ENCODE assay signal across 1 cellular context in the genomic region with DNA sequence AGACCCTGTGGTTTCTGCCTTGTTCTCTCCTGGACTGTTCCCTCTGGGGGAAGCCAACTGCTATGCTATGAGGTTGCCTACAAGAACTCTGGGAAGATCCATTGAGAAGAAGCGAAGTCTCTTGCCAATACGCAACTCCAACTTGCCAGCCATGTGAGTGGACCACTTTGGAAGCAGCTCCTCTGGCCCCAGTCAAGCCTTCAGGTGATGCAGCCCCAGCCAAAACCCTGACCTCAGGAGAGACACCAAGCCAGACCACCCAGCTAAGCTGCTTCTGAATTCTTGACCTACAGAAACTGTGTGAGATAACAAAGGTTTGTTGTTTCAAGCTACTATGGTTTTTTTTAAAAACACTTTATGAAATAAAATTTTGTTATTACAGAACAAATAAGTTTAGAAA.
TF ChIP-seq lines count a peak whose summit lies in the region.

No MANE protein-coding gene starts in this region.

TF ChIP-seq in K562, 482 proteins besides CTCF, POLR2A, EP300 and RAD21:
- TF ChIP-seq, protein P1, sequence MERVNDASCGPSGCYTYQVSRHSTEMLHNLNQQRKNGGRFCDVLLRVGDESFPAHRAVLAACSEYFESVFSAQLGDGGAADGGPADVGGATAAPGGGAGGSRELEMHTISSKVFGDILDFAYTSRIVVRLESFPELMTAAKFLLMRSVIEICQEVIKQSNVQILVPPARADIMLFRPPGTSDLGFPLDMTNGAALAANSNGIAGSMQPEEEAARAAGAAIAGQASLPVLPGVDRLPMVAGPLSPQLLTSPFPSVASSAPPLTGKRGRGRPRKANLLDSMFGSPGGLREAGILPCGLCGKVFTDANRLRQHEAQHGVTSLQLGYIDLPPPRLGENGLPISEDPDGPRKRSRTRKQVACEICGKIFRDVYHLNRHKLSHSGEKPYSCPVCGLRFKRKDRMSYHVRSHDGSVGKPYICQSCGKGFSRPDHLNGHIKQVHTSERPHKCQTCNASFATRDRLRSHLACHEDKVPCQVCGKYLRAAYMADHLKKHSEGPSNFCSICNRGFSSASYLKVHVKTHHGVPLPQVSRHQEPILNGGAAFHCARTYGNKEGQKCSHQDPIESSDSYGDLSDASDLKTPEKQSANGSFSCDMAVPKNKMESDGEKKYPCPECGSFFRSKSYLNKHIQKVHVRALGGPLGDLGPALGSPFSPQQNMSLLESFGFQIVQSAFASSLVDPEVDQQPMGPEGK (CRISPR knock-in tag; IDR thresholded peaks at IDR 0.05; ENCODE audit: borderline replicate concordance), result no peak
- TF ChIP-seq ELK3 (CRISPR knock-in tag; IDR thresholded peaks at IDR 0.05), result no peak
- TF ChIP-seq ZNF507 (tag; conservative IDR thresholded peaks at IDR 0.05), result no peak
- no peak for TF ChIP-seq CHCHD3 (CRISPR knock-in tag; IDR thresholded peaks at IDR 0.05)
- TF ChIP-seq TRIM28 (IDR thresholded peaks at IDR 0.05), result no peak
- no peak for TF ChIP-seq HES1 (IDR thresholded peaks at IDR 0.05; ENCODE audit: low read depth)
- TF ChIP-seq HDAC8 (tag; IDR thresholded peaks at IDR 0.05), result no peak
- no peak for TF ChIP-seq ATF3 (IDR thresholded peaks at IDR 0.05)
- no peak for TF ChIP-seq ATF3 (CRISPR knock-in tag; conservative IDR thresholded peaks at IDR 0.05)
- no peak for TF ChIP-seq ZBTB49 (CRISPR knock-in tag; IDR thresholded peaks at IDR 0.05; ENCODE audit: borderline replicate concordance)
- TF ChIP-seq SMARCC2 (IDR thresholded peaks at IDR 0.05; ENCODE audit: low read depth), result no peak
- no peak for TF ChIP-seq MEF2A (IDR thresholded peaks at IDR 0.05; ENCODE audit: control insufficient read depth, low read depth, low read length)
- no peak for TF ChIP-seq GTF3C2 (IDR thresholded peaks at IDR 0.05; ENCODE audit: borderline replicate concordance, extremely low read depth, insufficient read length)
- no peak for TF ChIP-seq PTBP1 (IDR thresholded peaks at IDR 0.05; ENCODE audit: low read depth, low read length)
- TF ChIP-seq ZNF134 (CRISPR knock-in tag; conservative IDR thresholded peaks at IDR 0.05), result no peak
- TF ChIP-seq BCL6 (CRISPR knock-in tag; IDR thresholded peaks at IDR 0.05), result no peak
- no peak for TF ChIP-seq ZNF740 (CRISPR knock-in tag; IDR thresholded peaks at IDR 0.05)
- no peak for TF ChIP-seq ZNF740 (tag; IDR thresholded peaks at IDR 0.05)
- no peak for TF ChIP-seq ZNF23 (CRISPR knock-in tag; IDR thresholded peaks at IDR 0.05)
- TF ChIP-seq MCM2 (IDR thresholded peaks at IDR 0.05; ENCODE audit: low read depth), result no peak
- TF ChIP-seq, protein P2, sequence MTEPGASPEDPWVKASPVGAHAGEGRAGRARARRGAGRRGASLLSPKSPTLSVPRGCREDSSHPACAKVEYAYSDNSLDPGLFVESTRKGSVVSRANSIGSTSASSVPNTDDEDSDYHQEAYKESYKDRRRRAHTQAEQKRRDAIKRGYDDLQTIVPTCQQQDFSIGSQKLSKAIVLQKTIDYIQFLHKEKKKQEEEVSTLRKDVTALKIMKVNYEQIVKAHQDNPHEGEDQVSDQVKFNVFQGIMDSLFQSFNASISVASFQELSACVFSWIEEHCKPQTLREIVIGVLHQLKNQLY (CRISPR knock-in tag; conservative IDR thresholded peaks at IDR 0.05), result no peak
- no peak for TF ChIP-seq TCFL5 (CRISPR knock-in tag; conservative IDR thresholded peaks at IDR 0.05)
